Comparison of ENCODE assay signal across 1 cellular context in genomic region chr21:33036430-33037162, GRCh38.
TF ChIP-seq lines count a peak whose summit lies in the region.

No MANE protein-coding gene starts in this region.

TF ChIP-seq in H1, 55 proteins besides CTCF, POLR2A, EP300 and RAD21 (continued from another document):
- no peak for TF ChIP-seq CHD7 (IDR thresholded peaks at IDR 0.05; ENCODE audit: insufficient replicate concordance, low read length)
- no peak for TF ChIP-seq CREB1 (IDR thresholded peaks at IDR 0.05)
- TF ChIP-seq KDM1A (IDR thresholded peaks at IDR 0.05; ENCODE audit: borderline replicate concordance, low read length), result no peak
- no peak for TF ChIP-seq SIX5 (IDR thresholded peaks at IDR 0.05; ENCODE audit: low read depth, low read length)
- no peak for TF ChIP-seq GABPA (IDR thresholded peaks at IDR 0.05; ENCODE audit: borderline replicate concordance, insufficient read depth, low read length)
- no peak for TF ChIP-seq SIRT6 (IDR thresholded peaks at IDR 0.05; ENCODE audit: low read length)
- TF ChIP-seq SUZ12 (IDR thresholded peaks at IDR 0.05; ENCODE audit: low read length), result no peak
- TF ChIP-seq CBX8 (IDR thresholded peaks at IDR 0.05; ENCODE audit: borderline replicate concordance, low read depth, low read length), result no peak
- no peak for TF ChIP-seq TEAD4 (IDR thresholded peaks at IDR 0.05; ENCODE audit: low read depth, low read length)
- no peak for TF ChIP-seq SP2 (IDR thresholded peaks at IDR 0.05; ENCODE audit: low read length)
- no peak for TF ChIP-seq KDM4A (IDR thresholded peaks at IDR 0.05; ENCODE audit: low read depth, low read length, severe bottlenecking)
- TF ChIP-seq RFX5 (IDR thresholded peaks at IDR 0.05; ENCODE audit: borderline replicate concordance, low read depth, low read length), result no peak
